In the genomic region with DNA sequence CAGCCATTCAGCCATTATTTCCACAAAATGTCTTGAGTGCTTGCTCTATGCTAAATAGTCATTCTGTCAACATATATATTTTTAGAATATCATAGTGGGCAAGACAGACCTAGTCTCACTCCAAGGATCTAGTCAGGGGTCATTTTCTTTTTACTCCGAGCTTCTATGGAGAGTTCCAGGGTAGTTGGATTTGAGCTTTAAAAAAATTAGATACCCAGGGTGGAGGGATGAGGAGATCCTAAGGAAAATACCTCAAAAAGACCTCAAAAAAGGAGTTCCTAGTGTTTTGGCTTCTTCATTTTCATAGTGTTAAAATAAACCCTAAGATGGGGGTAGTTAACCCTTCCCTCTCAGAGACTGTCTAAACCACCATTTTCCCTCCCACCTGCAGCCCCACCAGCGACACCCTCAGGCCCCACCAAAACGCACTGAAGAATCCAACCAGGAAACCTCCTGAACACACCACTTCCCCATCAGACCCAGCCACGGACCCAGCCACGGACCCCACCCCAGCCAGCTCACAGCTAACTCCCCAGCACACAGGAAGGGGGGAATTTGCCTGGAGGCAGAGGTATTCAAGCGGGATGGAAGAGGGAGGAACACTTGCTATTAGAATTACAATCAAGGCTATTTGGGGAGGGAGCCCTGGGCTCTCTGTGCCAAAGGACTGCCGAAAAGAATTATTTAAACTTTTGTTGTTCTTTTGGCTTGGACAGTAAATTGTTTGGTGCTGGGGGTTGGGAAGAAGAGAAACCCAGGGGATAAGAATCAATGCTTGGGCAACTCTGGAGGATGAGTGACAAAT, we compare ENCODE assay signal across 9 cellular contexts. TPM values are rescaled to one million over a fixed set of nuclear protein-coding genes. Genes with fewer than 3 reads are reported as not detected.
DNase-seq lines count a peak whose midpoint lies in the region; ATAC-seq and TF ChIP-seq lines count a peak whose summit lies in the region.
"Had no signal": no experiment of that assay in that cellular context is flagged by ENCODE, and none has a peak within 500 bp of the region (broad histone marks: within the 10 kb centered on the region; RNA-seq: fewer than 3 reads in every experiment).

No MANE protein-coding gene starts in this region.

- peaks cover 34% of the 10 kb centered on the region for H3K79me2 ChIP-seq in ACC112 (ENCODE audit: control insufficient read depth, insufficient read depth, low read length, unreplicated experiment)
- H3K79me2 ChIP-seq in GM23338 (replicated peaks; ENCODE audit: insufficient read depth) = peaks cover 60% of the 10 kb centered on the region

- peaks cover 68% of the 10 kb centered on the region for H3K4me1 Mint-ChIP-seq in GM23338
- H3K4me1 Mint-ChIP-seq in CD4-positive, alpha-beta memory T cell = peaks cover 12 to 26% (median 20%) of the 10 kb centered on the region in 4 donors

- H3K9me3 ChIP-seq in iPS-18a (ENCODE audit: control insufficient read depth, low read depth, low read length) = no peaks in the 10 kb centered on the region
- no peaks in the 10 kb centered on the region for H3K9me3 ChIP-seq in CD4-positive, alpha-beta memory T cell (ENCODE audit: control insufficient read depth in 1 of 2, low read length in 2 of 2)

- H3K27ac ChIP-seq in ACC112 (ENCODE audit: low read depth, low read length) = peak overlapping the region; percentile 53
- peak overlapping the region; percentile 95 for H3K27ac ChIP-seq in GM23338 (ENCODE audit: low read depth)
- H3K27ac ChIP-seq in iPS-18a (ENCODE audit: low read length) = peak overlapping the region; percentile 34
- no peak overlapping the region for H3K27ac ChIP-seq in CD4-positive, alpha-beta memory T cell (ENCODE audit: low read depth, low read length)

- peaks cover 30% of the 10 kb centered on the region for H3K27me3 Mint-ChIP-seq in GM23338 (ENCODE audit: insufficient read depth, low read depth, poor library complexity)
- H3K27me3 Mint-ChIP-seq in CD4-positive, alpha-beta memory T cell = peaks cover 30 to 41% of the 10 kb centered on the region in 2 donors

- no peaks in the 10 kb centered on the region for H3K9me2 ChIP-seq in GM23338 (ENCODE audit: insufficient read depth)

- H3K4me1 ChIP-seq in ACC112 (ENCODE audit: control insufficient read depth, insufficient read depth, low read length, unreplicated experiment) = peaks cover 45% of the 10 kb centered on the region
- peaks cover 67% of the 10 kb centered on the region for H3K4me1 ChIP-seq in GM23338 (ENCODE audit: insufficient read depth)
- H3K4me1 ChIP-seq in iPS-18a (ENCODE audit: control insufficient read depth, low read depth, low read length) = peaks cover 58% of the 10 kb centered on the region
- peaks cover 24% of the 10 kb centered on the region for H3K4me1 ChIP-seq in CD4-positive, alpha-beta memory T cell (ENCODE audit: insufficient read depth, low read length)

- peak overlapping the region; percentile 90 for H3K4me2 ChIP-seq in GM23338

- H3K4me3 ChIP-seq in ACC112 (ENCODE audit: low read depth, low read length) (peak overlapping the region; percentile 87), GM23338 (peak overlapping the region; percentile 74), iPS-18a (ENCODE audit: low read length) (peak overlapping the region; percentile 89)
- no peak overlapping the region for H3K4me3 ChIP-seq in CD4-positive, alpha-beta memory T cell (ENCODE audit: low read length in 2 of 2)

- POLR2A ChIA-PET in CD4-positive, alpha-beta memory T cell (lab: Charles Lee; ENCODE audit: partially characterized antibody) = no interaction called here

- peak overlapping the region; percentile 95 for H3K27ac Mint-ChIP-seq in GM23338
- peak overlapping the region in 2 of 7 donors; percentile 18 to 72 for H3K27ac Mint-ChIP-seq in CD4-positive, alpha-beta memory T cell

- H3K27me3 ChIP-seq in ACC112 (ENCODE audit: insufficient read depth, low read length) = no peaks in the 10 kb centered on the region
- H3K27me3 ChIP-seq in GM23338 (ENCODE audit: insufficient read depth) = 0 out of 2 replicates have a peak, but pooled peaks cover 13% of the 10 kb centered on the region
- H3K27me3 ChIP-seq in iPS-18a (ENCODE audit: control insufficient read depth, insufficient read depth, low read length) = peaks cover 15% of the 10 kb centered on the region
- peaks cover 31% of the 10 kb centered on the region for H3K27me3 ChIP-seq in CD4-positive, alpha-beta memory T cell (ENCODE audit: insufficient read depth, low read length)

- no peaks in the 10 kb centered on the region for H3K36me3 ChIP-seq in ACC112 (ENCODE audit: insufficient read depth, low read length)
- H3K36me3 ChIP-seq in GM23338 (ENCODE audit: insufficient read depth) = no peaks in the 10 kb centered on the region
- H3K36me3 ChIP-seq in iPS-18a (ENCODE audit: control insufficient read depth, low read depth, low read length) = peaks cover 2% of the 10 kb centered on the region
- no peaks in the 10 kb centered on the region for H3K36me3 ChIP-seq in CD4-positive, alpha-beta memory T cell (ENCODE audit: insufficient read depth, low read length)

- H4K20me1 ChIP-seq in GM23338 (replicated peaks; ENCODE audit: insufficient read depth) = peaks cover 26% of the 10 kb centered on the region

- H2AFZ ChIP-seq in ACC112 (ENCODE audit: low read length, unreplicated experiment) = no peak overlapping the region
- H2AFZ ChIP-seq in GM23338 = no peak overlapping the region

- CTCF ChIA-PET in CD4-positive, alpha-beta memory T cell (lab: Charles Lee; ENCODE audit: partially characterized antibody) = no interaction called here

- intact Hi-C loops in CD4-positive, alpha-beta memory T cell (cut with micrococcal nuclease) = no loop called here

- H3K4me3 Mint-ChIP-seq in GM23338 = peak overlapping the region; percentile 99
- H3K4me3 Mint-ChIP-seq in CD4-positive, alpha-beta memory T cell = peak overlapping the region in 3 of 8 donors; percentile 41 to 80 (median 49)

- no peaks in the 10 kb centered on the region; the same call in 2 of the 3 replicates for H3K9me3 Mint-ChIP-seq in GM23338
- no peaks in the 10 kb centered on the region for H3K9me3 Mint-ChIP-seq in CD4-positive, alpha-beta memory T cell

- H3F3A ChIP-seq in GM23338 (replicated peaks; ENCODE audit: low read depth) = peaks cover 10% of the 10 kb centered on the region; the same call in 1 of the 2 replicates

- DNase-seq in GM23338 (ENCODE audit: low spot score) (peak; percentile 73), UCSD-AML1 (lab: John Stamatoyannopoulos, UW; ENCODE audit: unreplicated experiment) (peak; percentile 20), middle frontal gyrus (ENCODE audit: extremely low spot score, low spot score) (no peak), Kasumi-1 (lab: John Stamatoyannopoulos, UW) (no peak)
- no peak for DNase-seq in activated CD4-positive, alpha-beta T cell treated with anti-CD3 and anti-CD28 coated beads for 48 hours
- no peak for DNase-seq in CD4-positive, alpha-beta memory T cell
- DNase-seq: NCI-H187 had no signal

- peak; percentile 1; the same call in 2 of the 3 replicates for ATAC-seq in GM23338

- H3K36me3 Mint-ChIP-seq in GM23338 (ENCODE audit: low read depth) = peaks cover 31% of the 10 kb centered on the region
- no peaks in the 10 kb centered on the region for H3K36me3 Mint-ChIP-seq in CD4-positive, alpha-beta memory T cell

- peak overlapping the region; percentile 65 for H3K9ac ChIP-seq in iPS-18a (ENCODE audit: low read length)

- peak; percentile 13 to 32; a peak in 2 of 4 replicates for TF ChIP-seq CTCF in GM23338 (conservative IDR thresholded peaks at IDR 0.05; ENCODE audit: low read depth in 2 of 2)

TF ChIP-seq in GM23338, 12 proteins besides CTCF, POLR2A, EP300 and RAD21:
- TF ChIP-seq POLR2AphosphoS5 (IDR thresholded peaks at IDR 0.05; ENCODE audit: low read depth) (peak; percentile 62), NANOG (IDR thresholded peaks at IDR 0.05; ENCODE audit: borderline replicate concordance) (no peak)

RNA-seq across cellular contexts. Expression of a gene that starts 2.2 kb away (rescaled TPM):
- 126 and 149 TPM in 2 replicates for total RNA-seq in GM23338 (2014; rRNA removed; shearing (Covaris generic))
- polyA plus RNA-seq in GM23338 (2016; fragmentation: Nextera tagmentation; extraction: Ambion mirVana) = 93.1 and 97.2 TPM in 2 replicates
- total RNA-seq in CD4-positive, alpha-beta memory T cell = not detected
- not detected for polyA plus RNA-seq in CD4-positive, alpha-beta memory T cell

Comparison
In these comparisons a context has a peak if more than half of its experiments do, and no peak if none do; other contexts are left out.
1. H3K4me3 ChIP-seq: peak in ACC112 (single experiment), GM23338 (single experiment) and iPS-18a (single experiment); none in CD4-positive, alpha-beta memory T cell (0 of 2).
2. DNase-seq: peak in GM23338 (single experiment) and UCSD-AML1 (single experiment); none in middle frontal gyrus (single experiment), Kasumi-1 (0 of 2), activated CD4-positive, alpha-beta T cell treated with anti-CD3 and anti-CD28 coated beads for 48 hours (single experiment) and CD4-positive, alpha-beta memory T cell (0 of 5).
3. RNA of a gene that starts 2.2 kb away (total RNA-seq): 126 to 149 TPM in GM23338; not detected in CD4-positive, alpha-beta memory T cell; every median in the first group is over 100 times any median in the second.